In the genomic region with DNA sequence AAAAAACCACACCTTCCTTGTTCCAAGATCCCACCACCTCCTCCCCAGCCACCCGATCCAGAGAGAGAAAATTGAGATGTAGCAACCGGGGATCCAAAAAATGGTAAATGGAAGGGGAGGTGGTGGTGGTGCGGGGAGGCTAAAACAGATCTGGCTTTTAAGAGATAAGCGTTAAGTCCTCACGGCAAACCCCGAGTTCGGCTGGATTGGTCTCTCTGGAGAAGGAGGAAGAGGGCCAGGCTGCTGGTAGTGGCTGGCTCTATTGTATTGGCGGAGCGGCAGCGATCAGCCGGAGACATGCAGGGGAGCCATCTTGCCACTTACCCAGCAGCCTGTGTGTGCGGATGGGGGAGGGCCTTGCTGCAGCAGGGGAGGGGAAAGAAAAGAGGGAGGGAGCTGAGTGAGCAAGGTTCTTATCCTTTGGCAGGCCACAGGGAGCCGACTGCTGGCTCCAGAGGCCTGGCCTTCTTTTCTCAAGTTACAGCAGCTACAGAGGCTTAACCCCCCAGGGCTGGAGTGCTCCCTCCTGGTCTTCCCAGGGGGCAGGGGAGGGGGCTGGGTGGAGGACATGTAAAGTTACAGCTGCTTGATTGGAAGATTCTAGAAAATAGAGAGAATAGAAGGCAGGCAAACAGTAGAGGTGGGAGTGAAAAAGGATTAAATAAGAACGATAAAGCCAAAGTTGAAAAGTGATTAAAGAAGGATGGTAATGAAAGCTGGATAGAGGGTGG, we compare ENCODE assay signal across 8 cellular contexts. TPM values are rescaled to one million over a fixed set of nuclear protein-coding genes. Genes with fewer than 3 reads are reported as not detected.
DNase-seq lines count a peak whose midpoint lies in the region; ATAC-seq and TF ChIP-seq lines count a peak whose summit lies in the region.

No MANE protein-coding gene starts in this region.

- POLR2A ChIA-PET in CD4-positive, alpha-beta memory T cell (lab: Charles Lee; ENCODE audit: partially characterized antibody): interaction anchor here (0.7 to 2.5 kb wide), 11 partner anchors 8 to 142 kb away, joined by 3 to 29 read pairs (median 3); partner anchors contain the start of genes ACIN1, C14orf119, CEBPE and PRMT5

- peak overlapping the region; percentile 69 for H3K27ac ChIP-seq in CD4-positive, alpha-beta memory T cell (ENCODE audit: low read depth, low read length)
- H3K27ac ChIP-seq in fibroblast of lung (ENCODE audit: insufficient read depth, low read length) (peak overlapping the region; percentile 83), stomach smooth muscle (ENCODE audit: low read length) (peak overlapping the region; percentile 82)

- H3K36me3 Mint-ChIP-seq in CD4-positive, alpha-beta memory T cell: peaks cover 21 to 69% of the 10 kb centered on the region in 2 donors
- H3K36me3 Mint-ChIP-seq in IgD-negative memory B cell (no peaks in the 10 kb centered on the region), nephron (ENCODE audit: low read depth) (peaks cover 56% of the 10 kb centered on the region)

- H3K4me3 Mint-ChIP-seq in CD4-positive, alpha-beta memory T cell: peak overlapping the region; percentile 93 to 99 (median 94)
- H3K4me3 Mint-ChIP-seq in IgD-negative memory B cell (peak overlapping the region; percentile 88 to 98 (median 95)), nephron (peak overlapping the region; percentile 91 to 94 (median 94))

- peaks cover 21 to 36% (median 30%) of the 10 kb centered on the region in 4 donors for H3K4me1 Mint-ChIP-seq in CD4-positive, alpha-beta memory T cell
- H3K4me1 Mint-ChIP-seq in IgD-negative memory B cell (peaks cover 20 to 30% (median 25%) of the 10 kb centered on the region in 3 donors), nephron (peaks cover 41% of the 10 kb centered on the region)

- peak; percentile 69 to 87 (median 74) for DNase-seq in CD4-positive, alpha-beta memory T cell
- peak; percentile 74 for DNase-seq in activated T-cell treated with anti-CD3 and anti-CD28 coated beads for 24 hours (ENCODE audit: low read depth)
- DNase-seq in fibroblast of lung (ENCODE audit: low read depth in 2 of 2): peak; percentile 95 to 96
- DNase-seq in NCI-H1105 (lab: John Stamatoyannopoulos, UW): no peak

- TF ChIP-seq CTCF in fibroblast of lung (conservative IDR thresholded peaks at IDR 0.05 in 1 of 2, IDR thresholded peaks at IDR 0.05 in 1 of 2; ENCODE audit: low read depth in 1 of 2, low read length in 2 of 2) (no peak), nephron (IDR thresholded peaks at IDR 0.05; ENCODE audit: unreplicated experiment in 3 of 3) (no peak)

- H3K79me2 ChIP-seq in fibroblast of lung (ENCODE audit: control insufficient read depth, insufficient read depth, low read length): peaks cover 49% of the 10 kb centered on the region

- H4K20me1 ChIP-seq in fibroblast of lung (ENCODE audit: control insufficient read depth, extremely low read depth, insufficient read depth, low read length): no peaks in the 10 kb centered on the region

- peak overlapping the region; percentile 76 to 89 for H3K4me3 ChIP-seq in CD4-positive, alpha-beta memory T cell (ENCODE audit: low read length in 2 of 2)
- peak overlapping the region; percentile 68 to 98 (median 88) for H3K4me3 ChIP-seq in fibroblast of lung (replicated peaks in 1 of 4; ENCODE audit: control extremely low read depth in 1 of 4, insufficient read depth in 1 of 4, low read depth in 3 of 4, low read length in 4 of 4)
- peak overlapping the region; percentile 86 to 92 for H3K4me3 ChIP-seq in stomach smooth muscle (ENCODE audit: low read length in 2 of 2)

- no peaks in the 10 kb centered on the region for H3K27me3 Mint-ChIP-seq in CD4-positive, alpha-beta memory T cell
- H3K27me3 Mint-ChIP-seq in IgD-negative memory B cell (no peaks in the 10 kb centered on the region), nephron (ENCODE audit: low read depth) (no peaks in the 10 kb centered on the region)

- no peaks in the 10 kb centered on the region for H3K9me3 ChIP-seq in CD4-positive, alpha-beta memory T cell (ENCODE audit: control insufficient read depth in 1 of 2, low read length in 2 of 2)
- H3K9me3 ChIP-seq in fibroblast of lung (ENCODE audit: control insufficient read depth, insufficient read depth, low read depth, low read length): no peaks in the 10 kb centered on the region
- no peaks in the 10 kb centered on the region for H3K9me3 ChIP-seq in stomach smooth muscle (ENCODE audit: control insufficient read depth in 2 of 2, low read length in 2 of 2)

- H3K36me3 ChIP-seq in CD4-positive, alpha-beta memory T cell (ENCODE audit: insufficient read depth, low read length): peaks cover 55% of the 10 kb centered on the region
- H3K36me3 ChIP-seq in fibroblast of lung (ENCODE audit: control insufficient read depth, insufficient read depth, low read length) (peaks cover 24% of the 10 kb centered on the region), stomach smooth muscle (ENCODE audit: control insufficient read depth in 2 of 2, insufficient read depth in 2 of 2, low read length in 2 of 2) (peaks cover 41% of the 10 kb centered on the region in 2 donors)

- H3K9ac ChIP-seq in fibroblast of lung (ENCODE audit: insufficient read depth, low read length) (peak overlapping the region; percentile 76), stomach smooth muscle (ENCODE audit: low read length in 2 of 2) (peak overlapping the region; percentile 86 to 90)

- intact Hi-C loops in CD4-positive, alpha-beta memory T cell (cut with micrococcal nuclease): no loop called here

- H3K4me1 ChIP-seq in CD4-positive, alpha-beta memory T cell (ENCODE audit: insufficient read depth, low read length): peaks cover 28% of the 10 kb centered on the region
- H3K4me1 ChIP-seq in fibroblast of lung (ENCODE audit: control insufficient read depth, extremely low read depth, insufficient read depth, low read length) (peaks cover 20% of the 10 kb centered on the region), stomach smooth muscle (ENCODE audit: control insufficient read depth, insufficient read depth, low read length) (peaks cover 33% of the 10 kb centered on the region)

- H3K4me2 ChIP-seq in fibroblast of lung (ENCODE audit: extremely low read depth, insufficient read depth, low read length): peak overlapping the region; percentile 94

- no peaks in the 10 kb centered on the region for H3K27me3 ChIP-seq in CD4-positive, alpha-beta memory T cell (ENCODE audit: insufficient read depth, low read length)
- H3K27me3 ChIP-seq in fibroblast of lung (ENCODE audit: control insufficient read depth, insufficient read depth, low read length) (no peaks in the 10 kb centered on the region), stomach smooth muscle (ENCODE audit: control insufficient read depth in 1 of 2, insufficient read depth in 2 of 2, low read length in 2 of 2) (no peaks in the 10 kb centered on the region)

- peak; percentile 87 for ATAC-seq in GM21515 (IDR thresholded peaks at IDR 0.05; ENCODE audit: unreplicated experiment)

- CTCF ChIA-PET in CD4-positive, alpha-beta memory T cell (lab: Charles Lee; ENCODE audit: partially characterized antibody): interaction anchor here (1.1 to 3.7 kb wide), 20 partner anchors 10 to 308 kb away, joined by 3 to 40 read pairs (median 6); partner anchors contain the start of genes ACIN1, AJUBA, C14orf119 and CDH24

- H3K9me3 Mint-ChIP-seq in CD4-positive, alpha-beta memory T cell: no peaks in the 10 kb centered on the region
- no peaks in the 10 kb centered on the region for H3K9me3 Mint-ChIP-seq in IgD-negative memory B cell
- no peaks in the 10 kb centered on the region for H3K9me3 Mint-ChIP-seq in nephron

- H3K27ac Mint-ChIP-seq in CD4-positive, alpha-beta memory T cell: peak overlapping the region; percentile 89 to 98 (median 95)
- H3K27ac Mint-ChIP-seq in IgD-negative memory B cell: peak overlapping the region; percentile 88 to 94 (median 93)
- H3K27ac Mint-ChIP-seq in nephron: peak overlapping the region; percentile 95 to 98 (median 96)

- H2AFZ ChIP-seq in fibroblast of lung (ENCODE audit: low read length): no peak overlapping the region

RNA-seq across cellular contexts. Expression of gene CDH24, which starts 14.1 kb away (rescaled TPM):
- total RNA-seq in CD4-positive, alpha-beta memory T cell: 1 to 10 TPM; 1.3 to 1.6 TPM
- polyA plus RNA-seq in CD4-positive, alpha-beta memory T cell: under 1 TPM; 0.15 to 0.53 TPM
- polyA plus RNA-seq in IgD-negative memory B cell (0.09 TPM), fibroblast of lung (5.0 and 6.5 TPM in 2 replicates)
- total RNA-seq in fibroblast of lung: 5.6 and 6.2 TPM in 2 replicates
- polyA plus RNA-seq in fibroblast of lung (2012): 5.1 and 6.8 TPM in 2 replicates
- 12.8 and 23.3 TPM in 2 replicates for polyA minus RNA-seq in fibroblast of lung (ENCODE audit: low replicate concordance)

RNA-seq across cellular contexts. Expression of gene ACIN1, which starts 23.5 kb away (rescaled TPM):
- total RNA-seq in CD4-positive, alpha-beta memory T cell: 100 to 1,000 TPM; 317 to 327 TPM
- 10 to 100 TPM in 1 of 2 donors, 1 to 10 TPM in 1; 1.2 to 20.5 TPM for polyA plus RNA-seq in CD4-positive, alpha-beta memory T cell
- 18.8 TPM for polyA plus RNA-seq in IgD-negative memory B cell
- 58.3 and 75.1 TPM in 2 replicates for total RNA-seq in fibroblast of lung
- polyA plus RNA-seq in fibroblast of lung: 94.0 and 101 TPM in 2 replicates
- 83.2 and 87.5 TPM in 2 replicates for polyA plus RNA-seq in fibroblast of lung (2012)
- 66.3 and 73.4 TPM in 2 replicates for polyA minus RNA-seq in fibroblast of lung (ENCODE audit: low replicate concordance)

RNA-seq across cellular contexts. Expression of gene C14orf119, which starts 23.9 kb away (rescaled TPM):
- 10 to 100 TPM; 49.7 to 54.0 TPM for total RNA-seq in CD4-positive, alpha-beta memory T cell
- polyA plus RNA-seq in CD4-positive, alpha-beta memory T cell: 100 to 1,000 TPM in 1 of 2 donors, 10 to 100 TPM in 1; 80.1 to 147 TPM
- polyA plus RNA-seq in IgD-negative memory B cell: 68.7 TPM
- total RNA-seq in fibroblast of lung: 55.0 and 60.4 TPM in 2 replicates
- 96.5 and 115 TPM in 2 replicates for polyA plus RNA-seq in fibroblast of lung
- polyA plus RNA-seq in fibroblast of lung (2012): 88.5 and 104 TPM in 2 replicates
- polyA minus RNA-seq in fibroblast of lung (ENCODE audit: low replicate concordance): 89.5 and 118 TPM in 2 replicates

RNA-seq across cellular contexts. Expression of gene PSMB11, which starts 29.4 kb away (rescaled TPM):
- not detected for total RNA-seq in CD4-positive, alpha-beta memory T cell
- polyA plus RNA-seq in CD4-positive, alpha-beta memory T cell: not detected
- polyA plus RNA-seq in IgD-negative memory B cell: not detected
- total RNA-seq in fibroblast of lung: under 0.01 TPM in 1 of 2 replicates, not detected in the other
- not detected in 2 replicates for polyA plus RNA-seq in fibroblast of lung
- not detected in 2 replicates for polyA plus RNA-seq in fibroblast of lung (2012)
- polyA minus RNA-seq in fibroblast of lung (ENCODE audit: low replicate concordance): not detected in 2 replicates

RNA-seq across cellular contexts. Expression of gene CIROP, which starts 33.4 kb away (rescaled TPM):
- not detected for total RNA-seq in CD4-positive, alpha-beta memory T cell
- polyA plus RNA-seq in CD4-positive, alpha-beta memory T cell: not detected
- not detected for polyA plus RNA-seq in IgD-negative memory B cell
- total RNA-seq in fibroblast of lung: 0.17 and 1.0 TPM in 2 replicates
- polyA plus RNA-seq in fibroblast of lung: 0.09 and 0.61 TPM in 2 replicates
- polyA plus RNA-seq in fibroblast of lung (2012): 0.05 and 0.44 TPM in 2 replicates
- polyA minus RNA-seq in fibroblast of lung (ENCODE audit: low replicate concordance): 0.59 TPM in 1 of 2 replicates, not detected in the other
